Comparison of ENCODE assay signal across 25 cellular contexts in the genomic region with DNA sequence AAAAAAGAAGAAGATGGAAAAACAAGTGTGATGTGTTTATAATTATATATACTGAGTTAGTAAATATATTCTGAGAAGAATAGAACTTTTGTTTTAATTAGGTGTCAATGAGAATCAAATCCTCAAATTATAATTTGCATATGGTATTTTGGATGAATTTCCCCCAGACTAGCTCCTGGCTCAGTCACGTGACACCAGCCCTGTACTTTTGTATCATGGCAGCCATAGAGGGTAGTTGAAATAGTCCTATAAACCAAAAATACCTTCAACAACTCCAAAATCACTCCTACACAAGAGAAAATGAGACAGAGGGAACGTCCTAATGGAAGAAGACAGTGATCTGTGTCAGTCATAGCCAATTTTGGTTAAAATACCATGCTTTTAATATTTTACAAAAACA. TPM values are rescaled to one million over a fixed set of nuclear protein-coding genes. Genes with fewer than 3 reads are reported as not detected.
"Had no signal": no experiment of that assay in that cellular context is flagged by ENCODE, and none has a peak within 500 bp of the region (broad histone marks: within the 10 kb centered on the region; RNA-seq: fewer than 3 reads in every experiment).

No MANE protein-coding gene starts in this region.

- H3K27ac Mint-ChIP-seq: activated CD4-positive, alpha-beta T cell treated with anti-CD3 and anti-CD28 coated beads, Interleukin-2, amount 10 ng/mL, durations not matched to agents 24 days and 14 days; activated naive CD4-positive, alpha-beta T cell treated with anti-CD3 and anti-CD28 coated beads, Interleukin-2, amount 10 ng/mL, durations not matched to agents 7 days and 5 days; activated T-helper 2 cell treated with anti-CD3 and anti-CD28 coated beads, Interferon-gamma antibody, Interleukin-2, Interleukin-4, amounts not matched to agents 10 μg/mL and 5 μg/mL and 100 μg/mL, durations not matched to agents 14 hours and 24 hours and 36 hours; T-helper 2 cell treated with Interferon-gamma antibody and Interleukin-4, amounts not matched to agents 5 μg/mL and 100 μg/mL, for 36 hours had no signal

- H3K4me3 ChIP-seq: cardiac muscle cell had no signal

- DNase-seq: activated CD4-positive, alpha-beta T cell treated with anti-CD3 and anti-CD28 coated beads, Interleukin-2, amount 10 ng/mL, durations not matched to agents 24 days and 14 days; activated CD4-positive, alpha-beta T cell treated with anti-CD3 and anti-CD28 coated beads, Interleukin-2, amount 50 U/mL, for 48 hours; activated gamma-delta T cell treated with Interleukin-2 at 50 U/mL for 16 hours; activated naive CD4-positive, alpha-beta T cell treated with anti-CD3 and anti-CD28 coated beads, Interleukin-2, amount 10 ng/mL, durations not matched to agents 7 days and 5 days; activated T-cell treated with anti-CD3 and anti-CD28 coated beads for 4 hours; activated T-cell treated with anti-CD3 and anti-CD28 coated beads, Interleukin-2, amount 50 U/mL, for 48 hours; brain microvascular endothelial cell; cerebellar nuclear complex; Kasumi-1; KBM-7; NCI-H1048; NCI-H146; NCI-H187 treated with DMSO at 0.1 percent for 48 hours; NCI-H2081 treated with DMSO at 0.1 percent for 48 hours; NCI-H2227 treated with DMSO at 0.1 percent for 48 hours; NCI-H526; NCI-H774; SIG-M5; SW 1271 had no signal

- ATAC-seq: activated CD4-positive, CD25-positive, alpha-beta regulatory T cell treated with anti-CD3 and anti-CD28 coated beads, Interleukin-2, amount 50 U/mL, for 24 hours had no signal

- H3K4me3 Mint-ChIP-seq: activated CD4-positive, alpha-beta T cell treated with anti-CD3 and anti-CD28 coated beads, Interleukin-2, amount 10 ng/mL, durations not matched to agents 24 days and 14 days; activated naive CD4-positive, alpha-beta T cell treated with anti-CD3 and anti-CD28 coated beads, Interleukin-2, amount 10 ng/mL, durations not matched to agents 7 days and 5 days; T-helper 2 cell treated with Interferon-gamma antibody and Interleukin-4, amounts not matched to agents 5 μg/mL and 100 μg/mL, for 36 hours had no signal

- H3K27me3 ChIP-seq: brain microvascular endothelial cell, cardiac muscle cell had no signal

- H3K27ac ChIP-seq: brain microvascular endothelial cell, cardiac muscle cell had no signal

- H3K36me3 ChIP-seq: brain microvascular endothelial cell, cardiac muscle cell had no signal

- FAIRE-seq: colon had no signal

- H3K27me3 Mint-ChIP-seq: activated CD4-positive, alpha-beta T cell treated with anti-CD3 and anti-CD28 coated beads, Interleukin-2, amount 10 ng/mL, durations not matched to agents 24 days and 14 days; activated naive CD4-positive, alpha-beta T cell treated with anti-CD3 and anti-CD28 coated beads, Interleukin-2, amount 10 ng/mL, durations not matched to agents 7 days and 5 days had no signal

RNA-seq across cellular contexts. Expression of a gene that starts 9.0 kb away (rescaled TPM):
- total RNA-seq: NCI-H460 had no signal
